ENCODE assay signal across 9 cellular contexts in the genomic region with DNA sequence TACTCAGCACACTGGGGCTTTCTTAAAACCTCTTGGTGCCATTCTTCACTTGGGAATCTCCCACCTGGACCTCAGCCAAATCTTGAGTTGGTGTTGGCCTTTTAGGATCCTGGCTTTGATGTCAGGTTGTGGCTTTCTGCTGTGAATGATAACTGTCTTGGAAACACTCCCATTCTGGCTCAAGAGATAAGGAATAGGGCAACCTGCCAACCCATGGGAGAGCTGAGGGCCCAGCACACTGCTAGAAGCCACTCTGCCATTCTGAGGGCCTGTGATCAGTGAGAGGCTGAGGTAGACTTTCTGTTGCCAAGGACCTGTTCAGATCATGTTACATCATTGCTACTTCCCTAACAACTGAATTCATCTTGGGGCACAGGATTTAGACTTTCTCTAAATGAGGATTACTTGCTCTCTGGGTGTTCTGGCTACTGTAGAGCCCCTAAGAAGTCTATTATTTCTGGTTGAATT. TPM values are rescaled to one million over a fixed set of nuclear protein-coding genes. Genes with fewer than 3 reads are reported as not detected.
A peak's percentile ranks its signal among the peaks of the same experiment; 100 is the strongest.
DNase-seq lines count a peak whose midpoint lies in the region; ATAC-seq and TF ChIP-seq lines count a peak whose summit lies in the region.
"Had no signal": no experiment of that assay in that cellular context is flagged by ENCODE, and none has a peak within 500 bp of the region (broad histone marks: within the 10 kb centered on the region; RNA-seq: fewer than 3 reads in every experiment).

No MANE protein-coding gene starts in this region.

- H3K4me1 Mint-ChIP-seq in effector memory CD8-positive, alpha-beta T cell (ENCODE audit: low read depth in 2 of 2) = no peaks in the 10 kb centered on the region
- no peaks in the 10 kb centered on the region for H3K4me1 Mint-ChIP-seq in CD4-positive, alpha-beta memory T cell

- TF ChIP-seq CTCF in fibroblast of pulmonary artery (IDR thresholded peaks at IDR 0.05; ENCODE audit: low read length, missing control alignments) = no peak

- H3K9me3 ChIP-seq in CD4-positive, alpha-beta memory T cell (ENCODE audit: control insufficient read depth in 1 of 2, low read length in 2 of 2) = no peaks in the 10 kb centered on the region

- intact Hi-C loops in CD4-positive, alpha-beta memory T cell (cut with micrococcal nuclease) = no loop called here

- H3K36me3 ChIP-seq in CD4-positive, alpha-beta memory T cell (ENCODE audit: insufficient read depth, low read length) = no peaks in the 10 kb centered on the region

- no peak overlapping the region for H3K27ac ChIP-seq in CD4-positive, alpha-beta memory T cell (ENCODE audit: low read depth, low read length)

- H3K36me3 Mint-ChIP-seq in effector memory CD8-positive, alpha-beta T cell (ENCODE audit: insufficient read depth) = peaks cover 16% of the 10 kb centered on the region
- H3K36me3 Mint-ChIP-seq in CD4-positive, alpha-beta memory T cell = peaks cover 0 to 4% of the 10 kb centered on the region in 2 donors
- H3K36me3 Mint-ChIP-seq: brain had no signal

- no peak overlapping the region for H3K4me3 ChIP-seq in fibroblast of pulmonary artery (replicated peaks; ENCODE audit: low read depth, low read length)
- no peak overlapping the region for H3K4me3 ChIP-seq in CD4-positive, alpha-beta memory T cell (ENCODE audit: low read length in 2 of 2)

- H3K9me3 Mint-ChIP-seq in effector memory CD8-positive, alpha-beta T cell = no peaks in the 10 kb centered on the region
- H3K9me3 Mint-ChIP-seq in CD4-positive, alpha-beta memory T cell = no peaks in the 10 kb centered on the region
- H3K9me3 Mint-ChIP-seq: brain had no signal

- no peaks in the 10 kb centered on the region for H3K27me3 ChIP-seq in CD4-positive, alpha-beta memory T cell (ENCODE audit: insufficient read depth, low read length)

- H3K4me3 Mint-ChIP-seq in effector memory CD8-positive, alpha-beta T cell = no peak overlapping the region
- no peak overlapping the region for H3K4me3 Mint-ChIP-seq in CD4-positive, alpha-beta memory T cell
- H3K4me3 Mint-ChIP-seq: brain had no signal

- H3K4me1 ChIP-seq in CD4-positive, alpha-beta memory T cell (ENCODE audit: insufficient read depth, low read length) = no peaks in the 10 kb centered on the region

- H3K27ac Mint-ChIP-seq in effector memory CD8-positive, alpha-beta T cell = no peak overlapping the region
- H3K27ac Mint-ChIP-seq in CD4-positive, alpha-beta memory T cell = peak overlapping the region in 1 of 7 donors; percentile 42

- ATAC-seq in GM18519 (IDR thresholded peaks at IDR 0.05; ENCODE audit: low FRiP score, unreplicated experiment) (peak; percentile 23), GM21825 (IDR thresholded peaks at IDR 0.05; ENCODE audit: unreplicated experiment) (peak; percentile 50)
- ATAC-seq in effector memory CD8-positive, alpha-beta T cell (replicated peaks) = no peak

- CTCF ChIA-PET in CD4-positive, alpha-beta memory T cell (lab: Charles Lee; ENCODE audit: partially characterized antibody) = no interaction called here

- DNase-seq in NCI-H1105 treated with DMSO at 0.1 percent for 48 hours (lab: John Stamatoyannopoulos, UW) (peak; percentile 97), fibroblast of pulmonary artery (ENCODE audit: low read depth) (peak; percentile 37), hippocampal formation (lab: John Stamatoyannopoulos, UW) (no peak), HuH-7.5 (ENCODE audit: low spot score) (no peak)
- DNase-seq in effector memory CD8-positive, alpha-beta T cell = no peak
- DNase-seq in CD4-positive, alpha-beta memory T cell = no peak

- H3K27me3 Mint-ChIP-seq in effector memory CD8-positive, alpha-beta T cell = no peaks in the 10 kb centered on the region
- no peaks in the 10 kb centered on the region for H3K27me3 Mint-ChIP-seq in CD4-positive, alpha-beta memory T cell

- POLR2A ChIA-PET in CD4-positive, alpha-beta memory T cell (lab: Charles Lee; ENCODE audit: partially characterized antibody) = no interaction called here

RNA-seq across cellular contexts. Expression of gene TTC39A, which starts 45.8 kb away (rescaled TPM):
- total RNA-seq in CD4-positive, alpha-beta memory T cell = not detected
- not detected for polyA plus RNA-seq in CD4-positive, alpha-beta memory T cell

RNA-seq across cellular contexts. Expression of gene RNF11, which starts 48.4 kb away (rescaled TPM):
- total RNA-seq in CD4-positive, alpha-beta memory T cell = 10 to 100 TPM; 40.8 to 43.4 TPM
- 10 to 100 TPM; 37.6 to 50.3 TPM for polyA plus RNA-seq in CD4-positive, alpha-beta memory T cell

Comparison
In these comparisons a context has a peak if more than half of its experiments do, and no peak if none do; other contexts are left out.
1. DNase-seq: peak in NCI-H1105 treated with DMSO at 0.1 percent for 48 hours (single experiment) and fibroblast of pulmonary artery (single experiment); none in hippocampal formation (0 of 2), effector memory CD8-positive, alpha-beta T cell (0 of 3), CD4-positive, alpha-beta memory T cell (0 of 5) and HuH-7.5 (single experiment).